8 cellular contexts compared by ENCODE assay signal in genomic region chr2:25851740-25852503, GRCh38. TPM values are rescaled to one million over a fixed set of nuclear protein-coding genes. Genes with fewer than 3 reads are reported as not detected.
DNase-seq lines count a peak whose midpoint lies in the region; ATAC-seq and TF ChIP-seq lines count a peak whose summit lies in the region.

No MANE protein-coding gene starts in this region.

- peaks cover 8% of the 10 kb centered on the region for H3K36me3 Mint-ChIP-seq in activated CD8-positive, alpha-beta memory T cell treated with anti-CD3 and anti-CD28 coated beads, Interleukin-2, amount 10 ng/mL, durations not matched to agents 7 days and 5 days
- H3K36me3 Mint-ChIP-seq in neural progenitor cell: peaks cover 2% of the 10 kb centered on the region

- peak overlapping the region; percentile 25 for H3K4me3 ChIP-seq in fibroblast of mammary gland (ENCODE audit: control insufficient read depth, low read depth, low read length)
- H3K4me3 ChIP-seq in neural progenitor cell: no peak overlapping the region

- H3K27ac ChIP-seq in neural progenitor cell: no peak overlapping the region

- TF ChIP-seq CTCF in AG09319 (IDR thresholded peaks at IDR 0.05; ENCODE audit: low read depth, low read length): peak; percentile 60
- peak; percentile 61 for TF ChIP-seq CTCF in GM12872 (IDR thresholded peaks at IDR 0.05; ENCODE audit: insufficient read depth, low read depth, low read length)
- peak; percentile 65 for TF ChIP-seq CTCF in fibroblast of mammary gland (conservative IDR thresholded peaks at IDR 0.05; ENCODE audit: control insufficient read depth, insufficient read depth, low read depth, low read length)
- peak; percentile 75 for TF ChIP-seq CTCF in neural progenitor cell (IDR thresholded peaks at IDR 0.05)

- H3K27me3 Mint-ChIP-seq in activated CD8-positive, alpha-beta memory T cell treated with anti-CD3 and anti-CD28 coated beads, Interleukin-2, amount 10 ng/mL, durations not matched to agents 7 days and 5 days: no peaks in the 10 kb centered on the region
- peaks cover 3% of the 10 kb centered on the region for H3K27me3 Mint-ChIP-seq in neural progenitor cell (ENCODE audit: insufficient read depth, low read depth)

- CTCF ChIA-PET in activated CD8-positive, alpha-beta memory T cell treated with anti-CD3 and anti-CD28 coated beads, Interleukin-2, amount 10 ng/mL, durations not matched to agents 7 days and 5 days (lab: Charles Lee): interaction anchor here (0.8 to 3.4 kb wide), 35 partner anchors 9 to 296 kb away, joined by 3 to 20 read pairs (median 4); partner anchors contain the start of genes ASXL2 and RAB10

- H3K36me3 ChIP-seq in neural progenitor cell: no peaks in the 10 kb centered on the region

- peak overlapping the region; percentile 90 for H3K27ac Mint-ChIP-seq in activated CD8-positive, alpha-beta memory T cell treated with anti-CD3 and anti-CD28 coated beads, Interleukin-2, amount 10 ng/mL, durations not matched to agents 7 days and 5 days
- H3K27ac Mint-ChIP-seq in neural progenitor cell: peak overlapping the region; percentile 11

- H3K4me1 Mint-ChIP-seq in activated CD8-positive, alpha-beta memory T cell treated with anti-CD3 and anti-CD28 coated beads, Interleukin-2, amount 10 ng/mL, durations not matched to agents 7 days and 5 days: peaks cover 39% of the 10 kb centered on the region
- H3K4me1 Mint-ChIP-seq in neural progenitor cell: peaks cover 4% of the 10 kb centered on the region

- H4K20me1 ChIP-seq in neural progenitor cell (ENCODE audit: low read depth): peaks cover 23% of the 10 kb centered on the region

- peaks cover 16% of the 10 kb centered on the region for H3K4me1 ChIP-seq in neural progenitor cell

- H2AFZ ChIP-seq in neural progenitor cell (replicated peaks): no peak overlapping the region

- H3K9me3 Mint-ChIP-seq in activated CD8-positive, alpha-beta memory T cell treated with anti-CD3 and anti-CD28 coated beads, Interleukin-2, amount 10 ng/mL, durations not matched to agents 7 days and 5 days (ENCODE audit: low read depth): no peaks in the 10 kb centered on the region
- H3K9me3 Mint-ChIP-seq in neural progenitor cell: no peaks in the 10 kb centered on the region

- peak; percentile 56 for DNase-seq in AG09319 (ENCODE audit: extremely low read depth, low read depth)
- peak; percentile 46 for DNase-seq in NCI-H2196 treated with DMSO at 0.1 percent for 48 hours (lab: John Stamatoyannopoulos, UW; ENCODE audit: unreplicated experiment)
- DNase-seq in activated CD8-positive, alpha-beta memory T cell treated with anti-CD3 and anti-CD28 coated beads, Interleukin-2, amount 10 ng/mL, durations not matched to agents 7 days and 5 days: peak; percentile 50
- peak; percentile 87 for DNase-seq in fibroblast of mammary gland (ENCODE audit: low read depth)
- DNase-seq in neural progenitor cell (ENCODE audit: low spot score): peak; percentile 60
- DNase-seq in T1000 (lab: John Stamatoyannopoulos, UW): no peak

- peak overlapping the region; percentile 48 for H3K4me2 ChIP-seq in neural progenitor cell

- no peak overlapping the region for H3K9ac ChIP-seq in neural progenitor cell

- no peaks in the 10 kb centered on the region for H3K27me3 ChIP-seq in neural progenitor cell

- peak overlapping the region; percentile 71 for H3K4me3 Mint-ChIP-seq in activated CD8-positive, alpha-beta memory T cell treated with anti-CD3 and anti-CD28 coated beads, Interleukin-2, amount 10 ng/mL, durations not matched to agents 7 days and 5 days
- H3K4me3 Mint-ChIP-seq in neural progenitor cell: no peak overlapping the region

- ATAC-seq in HG02938 (IDR thresholded peaks at IDR 0.05; ENCODE audit: unreplicated experiment): peak; percentile 64
- ATAC-seq in activated CD8-positive, alpha-beta memory T cell treated with anti-CD3 and anti-CD28 coated beads, Interleukin-2, amount 10 ng/mL, durations not matched to agents 7 days and 5 days: peak; percentile 91

- no peaks in the 10 kb centered on the region for H3K9me3 ChIP-seq in neural progenitor cell (ENCODE audit: low read depth)

- H3K79me2 ChIP-seq in neural progenitor cell (ENCODE audit: low read depth): peaks cover 61% of the 10 kb centered on the region

- H3F3A ChIP-seq in neural progenitor cell (ENCODE audit: low read depth): peaks cover 14% of the 10 kb centered on the region

RNA-seq across cellular contexts. Expression of gene ASXL2, which starts 26.4 kb away (rescaled TPM):
- total RNA-seq in activated CD8-positive, alpha-beta memory T cell treated with anti-CD3 and anti-CD28 coated beads, Interleukin-2, amount 10 ng/mL, durations not matched to agents 7 days and 5 days: 10 to 100 TPM; 56.1 to 62.0 TPM
- total RNA-seq in neural progenitor cell (ENCODE audit: low replicate concordance): 8.7 and 9.8 TPM in 2 replicates
